17 cellular contexts compared by ENCODE assay signal in genomic region chr2:42853571-42854206, GRCh38.
DNase-seq lines count a peak whose midpoint lies in the region; ATAC-seq and TF ChIP-seq lines count a peak whose summit lies in the region.
"Had no signal": no experiment of that assay in that cellular context is flagged by ENCODE, and none has a peak within 500 bp of the region (broad histone marks: within the 10 kb centered on the region; RNA-seq: fewer than 3 reads in every experiment).

No MANE protein-coding gene starts in this region.

- H3K9ac ChIP-seq in fibroblast of lung (ENCODE audit: insufficient read depth, low read length) = no peak overlapping the region

- H3K36me3 ChIP-seq in left ventricle myocardium inferior (no peaks in the 10 kb centered on the region), fibroblast of lung (ENCODE audit: control insufficient read depth, insufficient read depth, low read length) (no peaks in the 10 kb centered on the region), ovary (no peaks in the 10 kb centered on the region), uterus (no peaks in the 10 kb centered on the region)

- H3K27ac ChIP-seq in left ventricle myocardium inferior (replicated peaks) (peak overlapping the region; percentile 81), fibroblast of lung (ENCODE audit: insufficient read depth, low read length) (peak overlapping the region; percentile 65), ovary (peak overlapping the region; percentile 58 to 79), uterus (peak overlapping the region; percentile 83 to 84)

- TF ChIP-seq POLR2A in ovary (IDR thresholded peaks at IDR 0.05) (no peak), uterus (IDR thresholded peaks at IDR 0.05) (no peak)

- WGBS in ovary, 3 donors = 47 to 50% (median 47%) methylated on average over 11 of the region's 11 CpGs

- no peak overlapping the region for H3K4me3 ChIP-seq in left ventricle myocardium inferior
- H3K4me3 ChIP-seq in fibroblast of lung (replicated peaks in 1 of 4; ENCODE audit: control extremely low read depth in 1 of 4, insufficient read depth in 1 of 4, low read depth in 3 of 4, low read length in 4 of 4) = no peak overlapping the region
- no peak overlapping the region for H3K4me3 ChIP-seq in ovary
- no peak overlapping the region for H3K4me3 ChIP-seq in uterus
- H3K4me3 ChIP-seq: lung had no signal

- no peak for TF ChIP-seq EP300 in ovary (IDR thresholded peaks at IDR 0.05)

- H4K20me1 ChIP-seq in fibroblast of lung (ENCODE audit: control insufficient read depth, extremely low read depth, insufficient read depth, low read length) = no peaks in the 10 kb centered on the region

- ATAC-seq in Right ventricle myocardium superior (ENCODE audit: poor library complexity) (no peak), HG03039 (IDR thresholded peaks at IDR 0.05; ENCODE audit: unreplicated experiment) (no peak), HG02885 (IDR thresholded peaks at IDR 0.05; ENCODE audit: poor library complexity, unreplicated experiment) (no peak)
- ATAC-seq: SK-N-SH treated with all-trans-retinoic acid at 6 μM for 48 hours had no signal

- peaks cover 22% of the 10 kb centered on the region for H3K4me1 ChIP-seq in left ventricle myocardium inferior
- H3K4me1 ChIP-seq in fibroblast of lung (ENCODE audit: control insufficient read depth, extremely low read depth, insufficient read depth, low read length) = peaks cover 15% of the 10 kb centered on the region
- H3K4me1 ChIP-seq in ovary (ENCODE audit: insufficient read depth) = peaks cover 19% of the 10 kb centered on the region
- H3K4me1 ChIP-seq in uterus = peaks cover 0 to 4% of the 10 kb centered on the region in 2 donors

- TF ChIP-seq CTCF in left ventricle myocardium inferior (IDR thresholded peaks at IDR 0.05; ENCODE audit: borderline replicate concordance) (no peak), fibroblast of lung (conservative IDR thresholded peaks at IDR 0.05 in 1 of 2, IDR thresholded peaks at IDR 0.05 in 1 of 2; ENCODE audit: low read depth in 1 of 2, low read length in 2 of 2) (no peak), ovary (IDR thresholded peaks at IDR 0.05) (no peak), uterus (IDR thresholded peaks at IDR 0.05) (no peak)

- H3K27me3 ChIP-seq in left ventricle myocardium inferior (ENCODE audit: low read depth) (no peaks in the 10 kb centered on the region), fibroblast of lung (ENCODE audit: control insufficient read depth, insufficient read depth, low read length) (no peaks in the 10 kb centered on the region), ovary (no peaks in the 10 kb centered on the region), uterus (no peaks in the 10 kb centered on the region)

- H2AFZ ChIP-seq in fibroblast of lung (ENCODE audit: low read length) = no peak overlapping the region

- intact Hi-C loops in left ventricle myocardium inferior (cut with micrococcal nuclease) = loop anchor here (10.0 kb wide), 1 partner anchor 381 kb away; no protein-coding TSS in a partner anchor
- intact Hi-C loops in Right ventricle myocardium superior (cut with DNase I) = loop anchor here (10.0 kb wide), 1 partner anchor 381 kb away; no protein-coding TSS in a partner anchor
- intact Hi-C loops in ovary (cut with DNase I) = loop anchor here in 2 of 4 donors (10.0 kb wide), 2 partner anchors 371 to 381 kb away; partner anchors contain the start of gene ZFP36L2 (in 1 of the 2)
- intact Hi-C loops in uterus (cut with DNase I; ENCODE audit: low total_unique reads) = no loop called here

- DNase-seq in left ventricle myocardium inferior = no peak
- no peak for DNase-seq in Right ventricle myocardium superior
- peak in 1 of 2 donors; percentile 51 for DNase-seq in fibroblast of lung (ENCODE audit: low read depth in 2 of 2)
- peak in 2 of 5 donors; percentile 47 to 52 for DNase-seq in ovary
- no peak for DNase-seq in uterus
- no peak for DNase-seq in activated effector memory CD4-positive, alpha-beta T cell treated with Interleukin-2 at 50 U/mL for 16 hours
- DNase-seq: activated CD4-positive, alpha-beta memory T cell treated with anti-CD3 and anti-CD28 coated beads, Interleukin-2, amount 10 ng/mL, durations not matched to agents 7 days and 5 days; amniotic stem cell; CD8-positive, alpha-beta memory T cell; NCI-H187 treated with DMSO at 0.1 percent for 48 hours; NCI-H446 treated with DMSO at 0.1 percent for 48 hours; nucleus accumbens; substantia nigra had no signal

- no peak overlapping the region for H3K4me2 ChIP-seq in fibroblast of lung (ENCODE audit: extremely low read depth, insufficient read depth, low read length)

- peaks cover 5% of the 10 kb centered on the region for H3K9me3 ChIP-seq in left ventricle myocardium inferior (replicated peaks)
- no peaks in the 10 kb centered on the region for H3K9me3 ChIP-seq in fibroblast of lung (ENCODE audit: control insufficient read depth, insufficient read depth, low read depth, low read length)
- H3K9me3 ChIP-seq in ovary = no peaks in the 10 kb centered on the region
- H3K9me3 ChIP-seq in uterus = no peaks in the 10 kb centered on the region

- no peaks in the 10 kb centered on the region for H3K79me2 ChIP-seq in fibroblast of lung (ENCODE audit: control insufficient read depth, insufficient read depth, low read length)
